27 cellular contexts compared by ENCODE assay signal in genomic region chr1:79133703-79134258, GRCh38.
A peak's percentile ranks its signal among the peaks of the same experiment; 100 is the strongest.
DNase-seq lines count a peak whose midpoint lies in the region; ATAC-seq and TF ChIP-seq lines count a peak whose summit lies in the region.
"Had no signal": no experiment of that assay in that cellular context is flagged by ENCODE, and none has a peak within 500 bp of the region (broad histone marks: within the 10 kb centered on the region; RNA-seq: fewer than 3 reads in every experiment).

No MANE protein-coding gene starts in this region.

- intact Hi-C loops in thyroid gland (cut with DNase I), result no loop called here
- intact Hi-C loops in right lobe of liver (cut with DNase I), result no loop called here

- ATAC-seq in GM21390 (IDR thresholded peaks at IDR 0.05; ENCODE audit: unreplicated experiment) (no peak), right lobe of liver (no peak)
- ATAC-seq: GM12878, HCT116, HepG2, K562, Right ventricle myocardium inferior, SK-N-SH treated with all-trans-retinoic acid at 6 μM for 48 hours had no signal

- H3K27ac ChIP-seq in thyroid gland (no peak overlapping the region), right lobe of liver (no peak overlapping the region)
- H3K27ac ChIP-seq: 22Rv1, PC-9, SJCRH30 had no signal

- H3K36me3 ChIP-seq in thyroid gland, result no peaks in the 10 kb centered on the region
- no peaks in the 10 kb centered on the region for H3K36me3 ChIP-seq in right lobe of liver
- H3K36me3 ChIP-seq: SJCRH30 had no signal

- no peaks in the 10 kb centered on the region for H3K9me3 ChIP-seq in thyroid gland
- no peaks in the 10 kb centered on the region for H3K9me3 ChIP-seq in right lobe of liver
- H3K9me3 ChIP-seq: SJCRH30 had no signal

- H3K4me3 ChIP-seq in fibroblast of mammary gland (ENCODE audit: control insufficient read depth, low read depth, low read length), result no peak overlapping the region
- no peak overlapping the region for H3K4me3 ChIP-seq in thyroid gland (replicated peaks in 1 of 3)
- no peak overlapping the region for H3K4me3 ChIP-seq in right lobe of liver
- H3K4me3 ChIP-seq: GM12878, K562, PC-9, SJCRH30 had no signal

- no peaks in the 10 kb centered on the region for H3K27me3 ChIP-seq in thyroid gland
- no peaks in the 10 kb centered on the region for H3K27me3 ChIP-seq in right lobe of liver
- H3K27me3 ChIP-seq: SJCRH30 had no signal

- no peak for TF ChIP-seq CTCF in fibroblast of mammary gland (conservative IDR thresholded peaks at IDR 0.05; ENCODE audit: control insufficient read depth, insufficient read depth, low read depth, low read length)
- no peak for TF ChIP-seq CTCF in thyroid gland (IDR thresholded peaks at IDR 0.05)
- no peak for TF ChIP-seq CTCF in right lobe of liver (IDR thresholded peaks at IDR 0.05)

- WGBS in thyroid gland, 2 donors, result 79 to 81% methylated on average over 9 of the region's 9 CpGs
- WGBS in right lobe of liver (ENCODE audit: insufficient coverage, low coverage, low lambda C conversion rate, missing lambda C conversion rate), result 36% methylated on average over 4 of the region's 9 CpGs

- H3K4me1 ChIP-seq in thyroid gland (no peaks in the 10 kb centered on the region), right lobe of liver (no peaks in the 10 kb centered on the region)
- H3K4me1 ChIP-seq: SJCRH30 had no signal

- peak; percentile 38 for DNase-seq in DMS 273 (lab: John Stamatoyannopoulos, UW; ENCODE audit: unreplicated experiment)
- DNase-seq in DMS 273 treated with DMSO at 0.1 percent for 48 hours (lab: John Stamatoyannopoulos, UW), result no peak
- peak; percentile 12 to 42 for DNase-seq in NCI-H446 (lab: John Stamatoyannopoulos, UW)
- peak; percentile 12 for DNase-seq in fibroblast of mammary gland (ENCODE audit: low read depth)
- peak; percentile 7 for DNase-seq in renal cortical epithelial cell (ENCODE audit: low read depth)
- no peak for DNase-seq in thyroid gland
- no peak for DNase-seq in right lobe of liver
- DNase-seq: DMS79, EL, GDM1, Kasumi-1, MV-4-11, NCI-H1105, NCI-H1436 treated with DMSO at 0.1 percent for 48 hours, NCI-H187 treated with DMSO at 0.1 percent for 48 hours, NCI-H2171 treated with DMSO at 0.1 percent for 48 hours, NCI-H526 treated with DMSO at 0.1 percent for 48 hours, PC-9, SJCRH30 had no signal

- TF ChIP-seq POLR2A in thyroid gland (IDR thresholded peaks at IDR 0.05) (no peak), right lobe of liver (IDR thresholded peaks at IDR 0.05) (no peak)

Comparison
In these comparisons a context has a peak if more than half of its experiments do, and no peak if none do; other contexts are left out.
1. DNase-seq: peak in DMS 273 (single experiment), NCI-H446 (2 of 2), fibroblast of mammary gland (single experiment) and renal cortical epithelial cell (single experiment); none in DMS 273 treated with DMSO at 0.1 percent for 48 hours (single experiment), thyroid gland (0 of 2) and right lobe of liver (0 of 3).